12 cellular contexts compared by ENCODE assay signal in genomic region chr11:68495872-68496271, GRCh38.
"Had no signal": no experiment of that assay in that cellular context is flagged by ENCODE, and none has a peak within 500 bp of the region (broad histone marks: within the 10 kb centered on the region; RNA-seq: fewer than 3 reads in every experiment).

No MANE protein-coding gene starts in this region.

- H3K27ac ChIP-seq: coronary artery, gastroesophageal sphincter, sigmoid colon had no signal

- DNase-seq: activated CD4-positive, alpha-beta memory T cell treated with anti-CD3 and anti-CD28 coated beads for 36 hours; activated naive CD4-positive, alpha-beta T cell; activated T-cell treated with anti-CD3 and anti-CD28 coated beads, Interleukin-2, amount 50 U/mL, for 48 hours; caudate nucleus; effector CD8-positive, alpha-beta T cell; kidney; sigmoid colon; stimulated activated CD4-positive, alpha-beta T cell treated with anti-CD3 and anti-CD28 coated beads, Interleukin-12 subunit alpha, Interleukin-12 subunit beta, amount 100 ng/mL, for 4 hours; stimulated activated naive CD8-positive, alpha-beta T cell treated with anti-CD3 and anti-CD28 coated beads, Interleukin-15, Interleukin-2, amounts not matched to agents 100 U/mL and 50 U/mL, for 24 hours had no signal

- H3K9me3 Mint-ChIP-seq: activated CD4-positive, alpha-beta memory T cell treated with anti-CD3 and anti-CD28 coated beads for 36 hours; mesothelial cell of epicardium had no signal

- H3K4me3 ChIP-seq: coronary artery, gastroesophageal sphincter, sigmoid colon had no signal

- H3K9me3 ChIP-seq: gastroesophageal sphincter, sigmoid colon had no signal

- H3K36me3 Mint-ChIP-seq: activated CD4-positive, alpha-beta memory T cell treated with anti-CD3 and anti-CD28 coated beads for 36 hours; mesothelial cell of epicardium had no signal

- H3K27ac Mint-ChIP-seq: activated CD4-positive, alpha-beta memory T cell treated with anti-CD3 and anti-CD28 coated beads for 36 hours; mesothelial cell of epicardium had no signal

- H3K27me3 ChIP-seq: gastroesophageal sphincter, sigmoid colon had no signal

- H3K4me3 Mint-ChIP-seq: activated CD4-positive, alpha-beta memory T cell treated with anti-CD3 and anti-CD28 coated beads for 36 hours; mesothelial cell of epicardium had no signal

- H3K36me3 ChIP-seq: gastroesophageal sphincter, sigmoid colon had no signal

- ATAC-seq: gastroesophageal sphincter; stimulated activated naive CD8-positive, alpha-beta T cell treated with anti-CD3 and anti-CD28 coated beads, Interleukin-15, Interleukin-2, amounts not matched to agents 100 U/mL and 50 U/mL, for 24 hours had no signal

- H3K27me3 Mint-ChIP-seq: activated CD4-positive, alpha-beta memory T cell treated with anti-CD3 and anti-CD28 coated beads for 36 hours had no signal
